10 cellular contexts compared by ENCODE assay signal in the genomic region with DNA sequence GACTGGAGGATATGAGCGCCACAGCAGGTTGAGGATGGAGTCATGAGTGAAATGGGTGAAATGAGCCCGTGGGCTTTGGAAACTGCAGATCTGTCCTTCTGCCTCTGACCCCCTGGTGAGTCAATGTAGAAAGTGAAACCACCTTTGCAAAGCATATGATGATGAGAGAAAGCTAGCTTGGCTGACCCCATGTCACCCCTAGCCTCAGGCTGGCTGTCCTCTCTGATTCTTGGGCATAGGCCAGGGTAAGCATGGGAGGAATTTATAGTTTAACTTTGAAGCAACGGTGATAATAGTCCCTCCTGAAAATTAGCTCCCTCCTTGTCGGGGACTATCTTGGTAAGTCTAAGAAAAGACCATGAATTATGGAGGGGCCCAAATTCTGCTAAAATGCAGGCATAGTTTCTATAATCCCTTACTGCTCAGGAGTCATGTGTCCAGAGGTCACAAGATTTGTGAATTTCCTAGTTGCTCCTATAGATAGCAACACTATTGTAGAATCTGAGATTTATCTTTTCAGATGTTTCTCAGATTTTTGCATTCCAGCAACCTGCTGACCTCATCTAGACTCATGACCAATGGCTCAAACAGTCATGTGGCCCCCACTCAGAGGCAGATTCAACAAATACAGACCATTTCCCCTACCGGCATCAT. TPM values are rescaled to one million over a fixed set of nuclear protein-coding genes. Genes with fewer than 3 reads are reported as not detected.
"Had no signal": no experiment of that assay in that cellular context is flagged by ENCODE, and none has a peak within 500 bp of the region (broad histone marks: within the 10 kb centered on the region; RNA-seq: fewer than 3 reads in every experiment).

No MANE protein-coding gene starts in this region.

RNA-seq across cellular contexts. Expression of a gene that starts 18.9 kb away (rescaled TPM):
- total RNA-seq: ascending aorta, cerebellum, frontal cortex, left lung, thoracic aorta, upper lobe of left lung had no signal

RNA-seq across cellular contexts. Expression of a gene that starts 38.0 kb away (rescaled TPM):
- total RNA-seq: ascending aorta, bronchial epithelial cell, endothelial cell of umbilical vein, esophagus muscularis mucosa, frontal cortex, kidney, left lung, thoracic aorta, upper lobe of left lung had no signal
- polyA plus RNA-seq: endothelial cell of umbilical vein had no signal

RNA-seq across cellular contexts. Expression of a gene that starts 45.0 kb away (rescaled TPM):
- total RNA-seq: ascending aorta, bronchial epithelial cell, cerebellum, endothelial cell of umbilical vein, esophagus muscularis mucosa, frontal cortex, kidney, left lung, thoracic aorta, upper lobe of left lung had no signal
- polyA plus RNA-seq: endothelial cell of umbilical vein had no signal
